ENCODE assay signal across 14 cellular contexts in the genomic region with DNA sequence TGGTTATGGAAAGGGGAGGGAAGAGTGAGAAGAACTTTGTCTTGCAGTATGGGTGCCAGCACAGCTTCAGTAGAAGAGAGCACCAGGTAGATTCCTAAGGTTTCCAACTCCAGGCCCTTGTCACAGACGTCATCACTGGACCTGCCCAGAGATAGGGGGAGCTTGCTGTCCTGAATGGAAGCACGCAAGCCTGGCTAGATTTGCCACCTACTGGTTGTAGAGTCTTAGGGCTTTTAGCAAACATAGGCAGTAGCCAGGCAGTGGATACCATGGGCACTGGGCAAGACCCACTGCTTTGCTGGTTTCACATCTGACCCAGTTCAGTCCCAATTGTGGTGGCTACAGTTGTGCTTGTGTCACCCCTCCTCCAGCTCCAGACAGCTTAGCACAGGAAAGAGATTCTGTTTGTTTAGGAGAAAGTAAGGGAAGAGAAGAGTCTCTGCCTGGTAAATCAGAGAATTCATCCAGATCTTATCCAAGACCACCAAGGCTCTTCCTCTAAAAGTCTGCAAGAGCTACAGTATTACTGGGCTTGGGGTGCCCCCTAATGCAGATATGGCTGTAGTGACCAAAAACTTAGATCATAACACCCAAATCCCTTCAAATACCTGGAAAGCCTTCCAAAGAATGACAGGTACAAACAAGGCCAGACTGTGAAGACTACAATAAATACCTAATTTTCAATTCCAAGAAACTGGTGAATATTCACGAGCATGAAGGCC.
DNase-seq lines count a peak whose midpoint lies in the region; ATAC-seq and TF ChIP-seq lines count a peak whose summit lies in the region.
"Had no signal": no experiment of that assay in that cellular context is flagged by ENCODE, and none has a peak within 500 bp of the region (broad histone marks: within the 10 kb centered on the region; RNA-seq: fewer than 3 reads in every experiment).

No MANE protein-coding gene starts in this region.

- no peaks in the 10 kb centered on the region for H3K27me3 Mint-ChIP-seq in type B pancreatic cell

- H3K27ac Mint-ChIP-seq in type B pancreatic cell, result no peak overlapping the region
- H3K27ac Mint-ChIP-seq: activated CD4-positive, alpha-beta T cell treated with anti-CD3 and anti-CD28 coated beads, Interleukin-2, amount 10 ng/mL, durations not matched to agents 7 days and 5 days; immature natural killer cell; T-helper 17 cell had no signal

- TF ChIP-seq CTCF in fibroblast of mammary gland (conservative IDR thresholded peaks at IDR 0.05; ENCODE audit: control insufficient read depth, insufficient read depth, low read depth, low read length) (peak; percentile 37), type B pancreatic cell (conservative IDR thresholded peaks at IDR 0.05) (peak; percentile 63)

- H3K4me3 ChIP-seq in fibroblast of mammary gland (ENCODE audit: control insufficient read depth, low read depth, low read length), result no peak overlapping the region

- no peaks in the 10 kb centered on the region for H3K4me1 Mint-ChIP-seq in type B pancreatic cell (ENCODE audit: unreplicated experiment)
- H3K4me1 Mint-ChIP-seq: activated CD4-positive, alpha-beta T cell treated with anti-CD3 and anti-CD28 coated beads, Interleukin-2, amount 10 ng/mL, durations not matched to agents 7 days and 5 days; immature natural killer cell; T-helper 17 cell had no signal

- no peak overlapping the region for H3K4me3 Mint-ChIP-seq in type B pancreatic cell
- H3K4me3 Mint-ChIP-seq: activated CD4-positive, alpha-beta T cell treated with anti-CD3 and anti-CD28 coated beads, Interleukin-2, amount 10 ng/mL, durations not matched to agents 7 days and 5 days; immature natural killer cell; T-helper 17 cell had no signal

- peak; percentile 65 for ATAC-seq in SK-N-SH treated with all-trans-retinoic acid at 6 μM for 48 hours
- ATAC-seq: T-helper 17 cell had no signal

- DNase-seq in NCI-H82 (lab: John Stamatoyannopoulos, UW) (peak; percentile 0), NCI-H82 treated with DMSO at 0.1 percent for 48 hours (lab: John Stamatoyannopoulos, UW; ENCODE audit: unreplicated experiment) (no peak), fibroblast of mammary gland (ENCODE audit: low read depth) (peak; percentile 21), type B pancreatic cell (ENCODE audit: extremely low spot score, unreplicated experiment) (no peak), HPDE6-E6E7 (ENCODE audit: extremely low spot score) (no peak), anterior cingulate cortex (lab: John Stamatoyannopoulos, UW) (no peak), NOMO-1 treated with DMSO at 0.1 percent for 48 hours (lab: John Stamatoyannopoulos, UW; ENCODE audit: unreplicated experiment) (no peak)
- DNase-seq: ACHN; activated CD4-positive, alpha-beta T cell treated with anti-CD3 and anti-CD28 coated beads, Interleukin-2, amount 10 ng/mL, durations not matched to agents 7 days and 5 days; foreskin melanocyte; immature natural killer cell; NCI-H1092; T-helper 17 cell had no signal

- H3K36me3 Mint-ChIP-seq in type B pancreatic cell, result no peaks in the 10 kb centered on the region
- H3K36me3 Mint-ChIP-seq: immature natural killer cell had no signal

- no peaks in the 10 kb centered on the region for H3K9me3 Mint-ChIP-seq in type B pancreatic cell
- H3K9me3 Mint-ChIP-seq: activated CD4-positive, alpha-beta T cell treated with anti-CD3 and anti-CD28 coated beads, Interleukin-2, amount 10 ng/mL, durations not matched to agents 7 days and 5 days; immature natural killer cell had no signal

TF ChIP-seq in SK-N-SH treated with all-trans-retinoic acid at 6 μM for 48 hours, 23 proteins besides CTCF, POLR2A, EP300 and RAD21:
- TF ChIP-seq, protein P1, sequence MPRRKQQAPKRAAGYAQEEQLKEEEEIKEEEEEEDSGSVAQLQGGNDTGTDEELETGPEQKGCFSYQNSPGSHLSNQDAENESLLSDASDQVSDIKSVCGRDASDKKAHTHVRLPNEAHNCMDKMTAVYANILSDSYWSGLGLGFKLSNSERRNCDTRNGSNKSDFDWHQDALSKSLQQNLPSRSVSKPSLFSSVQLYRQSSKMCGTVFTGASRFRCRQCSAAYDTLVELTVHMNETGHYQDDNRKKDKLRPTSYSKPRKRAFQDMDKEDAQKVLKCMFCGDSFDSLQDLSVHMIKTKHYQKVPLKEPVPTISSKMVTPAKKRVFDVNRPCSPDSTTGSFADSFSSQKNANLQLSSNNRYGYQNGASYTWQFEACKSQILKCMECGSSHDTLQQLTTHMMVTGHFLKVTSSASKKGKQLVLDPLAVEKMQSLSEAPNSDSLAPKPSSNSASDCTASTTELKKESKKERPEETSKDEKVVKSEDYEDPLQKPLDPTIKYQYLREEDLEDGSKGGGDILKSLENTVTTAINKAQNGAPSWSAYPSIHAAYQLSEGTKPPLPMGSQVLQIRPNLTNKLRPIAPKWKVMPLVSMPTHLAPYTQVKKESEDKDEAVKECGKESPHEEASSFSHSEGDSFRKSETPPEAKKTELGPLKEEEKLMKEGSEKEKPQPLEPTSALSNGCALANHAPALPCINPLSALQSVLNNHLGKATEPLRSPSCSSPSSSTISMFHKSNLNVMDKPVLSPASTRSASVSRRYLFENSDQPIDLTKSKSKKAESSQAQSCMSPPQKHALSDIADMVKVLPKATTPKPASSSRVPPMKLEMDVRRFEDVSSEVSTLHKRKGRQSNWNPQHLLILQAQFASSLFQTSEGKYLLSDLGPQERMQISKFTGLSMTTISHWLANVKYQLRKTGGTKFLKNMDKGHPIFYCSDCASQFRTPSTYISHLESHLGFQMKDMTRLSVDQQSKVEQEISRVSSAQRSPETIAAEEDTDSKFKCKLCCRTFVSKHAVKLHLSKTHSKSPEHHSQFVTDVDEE (CRISPR knock-in tag; IDR thresholded peaks at IDR 0.05), result no peak
- no peak for TF ChIP-seq ISL1 (CRISPR knock-in tag; IDR thresholded peaks at IDR 0.05)
- TF ChIP-seq CREB5 (CRISPR knock-in tag; IDR thresholded peaks at IDR 0.05; ENCODE audit: low read depth), result no peak
- no peak for TF ChIP-seq ZFP30 (CRISPR knock-in tag; IDR thresholded peaks at IDR 0.05)
- TF ChIP-seq, protein P2, sequence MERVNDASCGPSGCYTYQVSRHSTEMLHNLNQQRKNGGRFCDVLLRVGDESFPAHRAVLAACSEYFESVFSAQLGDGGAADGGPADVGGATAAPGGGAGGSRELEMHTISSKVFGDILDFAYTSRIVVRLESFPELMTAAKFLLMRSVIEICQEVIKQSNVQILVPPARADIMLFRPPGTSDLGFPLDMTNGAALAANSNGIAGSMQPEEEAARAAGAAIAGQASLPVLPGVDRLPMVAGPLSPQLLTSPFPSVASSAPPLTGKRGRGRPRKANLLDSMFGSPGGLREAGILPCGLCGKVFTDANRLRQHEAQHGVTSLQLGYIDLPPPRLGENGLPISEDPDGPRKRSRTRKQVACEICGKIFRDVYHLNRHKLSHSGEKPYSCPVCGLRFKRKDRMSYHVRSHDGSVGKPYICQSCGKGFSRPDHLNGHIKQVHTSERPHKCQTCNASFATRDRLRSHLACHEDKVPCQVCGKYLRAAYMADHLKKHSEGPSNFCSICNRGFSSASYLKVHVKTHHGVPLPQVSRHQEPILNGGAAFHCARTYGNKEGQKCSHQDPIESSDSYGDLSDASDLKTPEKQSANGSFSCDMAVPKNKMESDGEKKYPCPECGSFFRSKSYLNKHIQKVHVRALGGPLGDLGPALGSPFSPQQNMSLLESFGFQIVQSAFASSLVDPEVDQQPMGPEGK (CRISPR knock-in tag; IDR thresholded peaks at IDR 0.05; ENCODE audit: borderline replicate concordance), result no peak
- no peak for TF ChIP-seq SNAI2 (CRISPR knock-in tag; IDR thresholded peaks at IDR 0.05)
- no peak for TF ChIP-seq CSDC2 (CRISPR knock-in tag; IDR thresholded peaks at IDR 0.05)
- TF ChIP-seq GLIS3 (CRISPR knock-in tag; IDR thresholded peaks at IDR 0.05), result no peak
- TF ChIP-seq ZFP3 (CRISPR knock-in tag; IDR thresholded peaks at IDR 0.05), result no peak
- TF ChIP-seq, protein P3, sequence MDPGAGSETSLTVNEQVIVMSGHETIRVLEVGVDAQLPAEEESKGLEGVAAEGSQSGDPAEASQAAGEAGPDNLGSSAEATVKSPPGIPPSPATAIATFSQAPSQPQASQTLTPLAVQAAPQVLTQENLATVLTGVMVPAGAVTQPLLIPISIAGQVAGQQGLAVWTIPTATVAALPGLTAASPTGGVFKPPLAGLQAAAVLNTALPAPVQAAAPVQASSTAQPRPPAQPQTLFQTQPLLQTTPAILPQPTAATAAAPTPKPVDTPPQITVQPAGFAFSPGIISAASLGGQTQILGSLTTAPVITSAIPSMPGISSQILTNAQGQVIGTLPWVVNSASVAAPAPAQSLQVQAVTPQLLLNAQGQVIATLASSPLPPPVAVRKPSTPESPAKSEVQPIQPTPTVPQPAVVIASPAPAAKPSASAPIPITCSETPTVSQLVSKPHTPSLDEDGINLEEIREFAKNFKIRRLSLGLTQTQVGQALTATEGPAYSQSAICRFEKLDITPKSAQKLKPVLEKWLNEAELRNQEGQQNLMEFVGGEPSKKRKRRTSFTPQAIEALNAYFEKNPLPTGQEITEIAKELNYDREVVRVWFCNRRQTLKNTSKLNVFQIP (CRISPR knock-in tag; IDR thresholded peaks at IDR 0.05; ENCODE audit: borderline replicate concordance, low read depth), result no peak
- no peak for TF ChIP-seq TCF4 (CRISPR knock-in tag; IDR thresholded peaks at IDR 0.05; ENCODE audit: borderline replicate concordance)

Comparison
In these comparisons a context has a peak if more than half of its experiments do, and no peak if none do; other contexts are left out.
1. DNase-seq: peak in NCI-H82 (single experiment) and fibroblast of mammary gland (single experiment); none in NCI-H82 treated with DMSO at 0.1 percent for 48 hours (single experiment), type B pancreatic cell (single experiment), HPDE6-E6E7 (single experiment), anterior cingulate cortex (0 of 58) and NOMO-1 treated with DMSO at 0.1 percent for 48 hours (single experiment).